23 cellular contexts compared by ENCODE assay signal in genomic region chr3:14914777-14915113, GRCh38.
"Had no signal": no experiment of that assay in that cellular context is flagged by ENCODE, and none has a peak within 500 bp of the region (broad histone marks: within the 10 kb centered on the region; RNA-seq: fewer than 3 reads in every experiment).

No MANE protein-coding gene starts in this region.

- H3K4me3 ChIP-seq: ascending aorta, heart left ventricle, pancreas, prostate gland, transverse colon had no signal

- DNase-seq: activated CD4-positive, alpha-beta T cell treated with anti-CD3 and anti-CD28 coated beads for 48 hours; activated CD4-positive, alpha-beta T cell treated with anti-CD3 and anti-CD28 coated beads, Interleukin-2, amount 50 U/mL, for 48 hours; activated gamma-delta T cell; activated naive CD4-positive, alpha-beta T cell treated with anti-CD3 and anti-CD28 coated beads, Interleukin-2, amount 10 ng/mL, durations not matched to agents 7 days and 5 days; activated naive CD8-positive, alpha-beta T cell treated with anti-CD3 and anti-CD28 coated beads, Interleukin-2, amount 10 ng/mL, durations not matched to agents 7 days and 5 days; central memory CD4-positive, alpha-beta T cell; foreskin fibroblast; heart left ventricle; nucleus accumbens; pancreas; retina; stimulated activated CD4-positive, alpha-beta T cell treated with anti-CD3 and anti-CD28 coated beads, Interleukin-15, amount 100 ng/mL, for 24 hours; stimulated activated CD4-positive, alpha-beta T cell treated with anti-CD3 and anti-CD28 coated beads, Interleukin-2, amount 100 ng/mL, for 24 hours; stimulated activated naive B cell treated with anti-CD40 and anti-IgM and Interleukin-4, amounts not matched to agents 10 μg/mL and 1 μg/mL and 100 μg/mL, for 72 hours; T-helper 17 cell; T1000; transverse colon; WERI-Rb-1 had no signal

- H3K36me3 ChIP-seq: ascending aorta, pancreas, prostate gland, transverse colon, WERI-Rb-1 had no signal

- H3K9me3 Mint-ChIP-seq: activated naive CD4-positive, alpha-beta T cell treated with anti-CD3 and anti-CD28 coated beads, Interleukin-2, amount 10 ng/mL, durations not matched to agents 7 days and 5 days; activated naive CD8-positive, alpha-beta T cell treated with anti-CD3 and anti-CD28 coated beads, Interleukin-2, amount 10 ng/mL, durations not matched to agents 7 days and 5 days; nephron; stimulated activated naive B cell treated with anti-CD40 and anti-IgM and Interleukin-4, amounts not matched to agents 10 μg/mL and 1 μg/mL and 100 μg/mL, for 72 hours had no signal

- H3K27me3 ChIP-seq: ascending aorta, heart left ventricle, pancreas, transverse colon had no signal

- H3K27ac Mint-ChIP-seq: activated naive CD4-positive, alpha-beta T cell treated with anti-CD3 and anti-CD28 coated beads, Interleukin-2, amount 10 ng/mL, durations not matched to agents 7 days and 5 days; activated naive CD8-positive, alpha-beta T cell treated with anti-CD3 and anti-CD28 coated beads, Interleukin-2, amount 10 ng/mL, durations not matched to agents 7 days and 5 days; nephron; stimulated activated naive B cell treated with anti-CD40 and anti-IgM and Interleukin-4, amounts not matched to agents 10 μg/mL and 1 μg/mL and 100 μg/mL, for 72 hours; T-helper 17 cell had no signal

- H3K4me3 Mint-ChIP-seq: activated naive CD4-positive, alpha-beta T cell treated with anti-CD3 and anti-CD28 coated beads, Interleukin-2, amount 10 ng/mL, durations not matched to agents 7 days and 5 days; activated naive CD8-positive, alpha-beta T cell treated with anti-CD3 and anti-CD28 coated beads, Interleukin-2, amount 10 ng/mL, durations not matched to agents 7 days and 5 days; nephron; stimulated activated naive B cell treated with anti-CD40 and anti-IgM and Interleukin-4, amounts not matched to agents 10 μg/mL and 1 μg/mL and 100 μg/mL, for 72 hours; T-helper 17 cell had no signal

- H3K36me3 Mint-ChIP-seq: activated naive CD4-positive, alpha-beta T cell treated with anti-CD3 and anti-CD28 coated beads, Interleukin-2, amount 10 ng/mL, durations not matched to agents 7 days and 5 days; activated naive CD8-positive, alpha-beta T cell treated with anti-CD3 and anti-CD28 coated beads, Interleukin-2, amount 10 ng/mL, durations not matched to agents 7 days and 5 days; stimulated activated naive B cell treated with anti-CD40 and anti-IgM and Interleukin-4, amounts not matched to agents 10 μg/mL and 1 μg/mL and 100 μg/mL, for 72 hours had no signal

- ATAC-seq: activated CD4-positive, CD25-positive, alpha-beta regulatory T cell treated with anti-CD3 and anti-CD28 coated beads, Interleukin-2, amount 50 U/mL, for 24 hours; esophagus mucosa; stimulated activated naive B cell treated with anti-CD40 and anti-IgM and Interleukin-4, amounts not matched to agents 10 μg/mL and 1 μg/mL and 100 μg/mL, for 72 hours had no signal

- H3K9me3 ChIP-seq: ascending aorta, heart left ventricle, pancreas, prostate gland, transverse colon had no signal

- H3K4me1 Mint-ChIP-seq: activated naive CD4-positive, alpha-beta T cell treated with anti-CD3 and anti-CD28 coated beads, Interleukin-2, amount 10 ng/mL, durations not matched to agents 7 days and 5 days; activated naive CD8-positive, alpha-beta T cell treated with anti-CD3 and anti-CD28 coated beads, Interleukin-2, amount 10 ng/mL, durations not matched to agents 7 days and 5 days; stimulated activated naive B cell treated with anti-CD40 and anti-IgM and Interleukin-4, amounts not matched to agents 10 μg/mL and 1 μg/mL and 100 μg/mL, for 72 hours had no signal

- H3K27ac ChIP-seq: ascending aorta, heart left ventricle, pancreas, prostate gland, transverse colon, WERI-Rb-1 had no signal

- H3K4me1 ChIP-seq: ascending aorta, pancreas, prostate gland, transverse colon had no signal
